In the genomic region with DNA sequence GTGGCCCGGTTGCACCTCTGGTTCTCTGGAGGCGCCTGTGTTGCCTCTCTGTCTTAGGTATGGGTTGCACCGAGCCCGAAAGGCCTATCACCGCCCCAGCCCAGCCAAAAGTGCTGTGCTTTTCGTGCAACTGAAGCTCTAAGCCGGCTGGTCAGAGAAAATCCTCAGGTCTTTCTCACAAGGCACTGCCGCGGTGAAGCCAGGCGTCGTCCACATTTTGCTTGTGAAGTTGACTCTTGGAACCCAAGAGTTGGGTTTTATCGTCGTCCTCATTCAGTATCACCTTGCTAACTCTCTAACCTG, we compare ENCODE assay signal across 15 cellular contexts. TPM values are rescaled to one million over a fixed set of nuclear protein-coding genes. Genes with fewer than 3 reads are reported as not detected.
A peak's percentile ranks its signal among the peaks of the same experiment; 100 is the strongest.
DNase-seq lines count a peak whose midpoint lies in the region; ATAC-seq and TF ChIP-seq lines count a peak whose summit lies in the region.
"Had no signal": no experiment of that assay in that cellular context is flagged by ENCODE, and none has a peak within 500 bp of the region (broad histone marks: within the 10 kb centered on the region; RNA-seq: fewer than 3 reads in every experiment).

No MANE protein-coding gene starts in this region.

- no peak for ATAC-seq in naive thymus-derived CD8-positive, alpha-beta T cell
- no peak for ATAC-seq in GM18517 (IDR thresholded peaks at IDR 0.05; ENCODE audit: unreplicated experiment)

- TF ChIP-seq CTCF in brain (conservative IDR thresholded peaks at IDR 0.05) = no peak

- no peak for DNase-seq in T-helper 2 cell treated with Interferon-gamma antibody and Interleukin-4, amounts not matched to agents 5 μg/mL and 100 μg/mL, for 36 hours (ENCODE audit: low spot score)
- DNase-seq in T-helper 2 cell = no peak
- DNase-seq in naive thymus-derived CD8-positive, alpha-beta T cell = no peak
- no peak for DNase-seq in RPMI8226
- DNase-seq in T-helper 9 cell = no peak
- DNase-seq: amniotic stem cell, islet precursor cell, Karpas-422, NCI-H446 treated with DMSO at 0.1 percent for 48 hours had no signal

- H3K4me3 Mint-ChIP-seq in T-helper 2 cell treated with Interferon-gamma antibody and Interleukin-4, amounts not matched to agents 5 μg/mL and 100 μg/mL, for 36 hours = peak overlapping the region; percentile 28
- H3K4me3 Mint-ChIP-seq in brain = peak overlapping the region; percentile 77 to 83 (median 80)
- H3K4me3 Mint-ChIP-seq in naive thymus-derived CD8-positive, alpha-beta T cell = peak overlapping the region; percentile 46 to 70 (median 66)

- no peaks in the 10 kb centered on the region for H3K4me1 Mint-ChIP-seq in T-helper 2 cell treated with Interferon-gamma antibody and Interleukin-4, amounts not matched to agents 5 μg/mL and 100 μg/mL, for 36 hours (ENCODE audit: low read depth)
- peaks cover 14% of the 10 kb centered on the region for H3K4me1 Mint-ChIP-seq in brain
- H3K4me1 Mint-ChIP-seq in naive thymus-derived CD8-positive, alpha-beta T cell = peaks cover 0 to 10% (median 8%) of the 10 kb centered on the region in 4 donors

- no peak overlapping the region for H3K27ac Mint-ChIP-seq in T-helper 2 cell treated with Interferon-gamma antibody and Interleukin-4, amounts not matched to agents 5 μg/mL and 100 μg/mL, for 36 hours
- peak overlapping the region in 1 of 5 experiments; percentile 81 for H3K27ac Mint-ChIP-seq in brain
- no peak overlapping the region for H3K27ac Mint-ChIP-seq in naive thymus-derived CD8-positive, alpha-beta T cell

- no peaks in the 10 kb centered on the region for H3K36me3 ChIP-seq in ES-I3 (ENCODE audit: insufficient read depth, low read length)
- H3K36me3 ChIP-seq: gastroesophageal sphincter had no signal

- no peaks in the 10 kb centered on the region; the same call in 1 of the 2 replicates for H3K9me3 ChIP-seq in ES-I3 (ENCODE audit: control insufficient read depth, insufficient read depth, low read length)

- peaks cover 34% of the 10 kb centered on the region for H3K27me3 Mint-ChIP-seq in T-helper 2 cell treated with Interferon-gamma antibody and Interleukin-4, amounts not matched to agents 5 μg/mL and 100 μg/mL, for 36 hours (ENCODE audit: low read depth)
- peaks cover 17% of the 10 kb centered on the region for H3K27me3 Mint-ChIP-seq in brain
- H3K27me3 Mint-ChIP-seq in naive thymus-derived CD8-positive, alpha-beta T cell = peaks cover 12 to 47% (median 41%) of the 10 kb centered on the region in 5 donors

- H3K9me3 Mint-ChIP-seq in T-helper 2 cell treated with Interferon-gamma antibody and Interleukin-4, amounts not matched to agents 5 μg/mL and 100 μg/mL, for 36 hours = peaks cover 4% of the 10 kb centered on the region
- peaks cover 4 to 12% (median 5%) of the 10 kb centered on the region in 5 experiments for H3K9me3 Mint-ChIP-seq in brain
- H3K9me3 Mint-ChIP-seq in naive thymus-derived CD8-positive, alpha-beta T cell = peaks cover 4 to 18% (median 9%) of the 10 kb centered on the region in 9 donors

- peak overlapping the region; percentile 75; the same call in 1 of the 2 replicates for H3K9ac ChIP-seq in ES-I3 (ENCODE audit: low read depth, low read length)

- H3K4me1 ChIP-seq in ES-I3 (ENCODE audit: insufficient read depth, low read length) = no peaks in the 10 kb centered on the region

- POLR2A ChIA-PET in naive thymus-derived CD8-positive, alpha-beta T cell (lab: Charles Lee) = no interaction called here

- no peaks in the 10 kb centered on the region for H3K36me3 Mint-ChIP-seq in T-helper 2 cell treated with Interferon-gamma antibody and Interleukin-4, amounts not matched to agents 5 μg/mL and 100 μg/mL, for 36 hours (ENCODE audit: low read depth)
- peaks cover 5% of the 10 kb centered on the region for H3K36me3 Mint-ChIP-seq in brain
- H3K36me3 Mint-ChIP-seq in naive thymus-derived CD8-positive, alpha-beta T cell = peaks cover 0 to 14% (median 7%) of the 10 kb centered on the region in 3 donors

RNA-seq across cellular contexts. Expression of gene EMILIN3, which starts 0.7 kb away (rescaled TPM):
- 18.6 TPM for polyA plus RNA-seq in brain (ENCODE audit: insufficient read depth, low read depth, low replicate concordance)
- total RNA-seq in naive thymus-derived CD8-positive, alpha-beta T cell = not detected
- under 1 TPM in 1 of 3 donors, not detected in 2; 0.13 TPM for polyA plus RNA-seq in naive thymus-derived CD8-positive, alpha-beta T cell
- total RNA-seq: A172, subcutaneous adipose tissue had no signal

RNA-seq across cellular contexts. Expression of gene LPIN3, which starts 26.7 kb away (rescaled TPM):
- polyA plus RNA-seq in brain (ENCODE audit: insufficient read depth, low read depth, low replicate concordance) = 0.25 TPM
- 1 to 10 TPM in 1 of 2 experiments, under 1 TPM in 1; 0.44 to 1.0 TPM for total RNA-seq in naive thymus-derived CD8-positive, alpha-beta T cell
- under 1 TPM in 1 of 3 donors, not detected in 2; 0.15 TPM for polyA plus RNA-seq in naive thymus-derived CD8-positive, alpha-beta T cell

RNA-seq across cellular contexts. Expression of gene ZHX3, which starts 49.8 kb away (rescaled TPM):
- 27.8 TPM for polyA plus RNA-seq in brain (ENCODE audit: insufficient read depth, low read depth, low replicate concordance)
- 10 to 100 TPM; 10.4 to 10.5 TPM for total RNA-seq in naive thymus-derived CD8-positive, alpha-beta T cell
- polyA plus RNA-seq in naive thymus-derived CD8-positive, alpha-beta T cell = 10 to 100 TPM in 1 of 3 donors, 1 to 10 TPM in 2; 3.3 to 14.4 (median 5.0) TPM

Comparison
In these comparisons a context has a peak if more than half of its experiments do, and no peak if none do; other contexts are left out.
1. H3K4me3 Mint-ChIP-seq: peak in every context shown above with its lines; median percentile 80 in brain; 66 in naive thymus-derived CD8-positive, alpha-beta T cell; 28 in T-helper 2 cell treated with Interferon-gamma antibody and Interleukin-4, amounts not matched to agents 5 μg/mL and 100 μg/mL, for 36 hours.
2. RNA of gene EMILIN3, which starts 0.7 kb away (polyA plus RNA-seq): 18.6 TPM in brain (single experiment); 0.13 TPM in naive thymus-derived CD8-positive, alpha-beta T cell; every median in the first group is over 10 times any median in the second.